19 cellular contexts compared by ENCODE assay signal in the genomic region with DNA sequence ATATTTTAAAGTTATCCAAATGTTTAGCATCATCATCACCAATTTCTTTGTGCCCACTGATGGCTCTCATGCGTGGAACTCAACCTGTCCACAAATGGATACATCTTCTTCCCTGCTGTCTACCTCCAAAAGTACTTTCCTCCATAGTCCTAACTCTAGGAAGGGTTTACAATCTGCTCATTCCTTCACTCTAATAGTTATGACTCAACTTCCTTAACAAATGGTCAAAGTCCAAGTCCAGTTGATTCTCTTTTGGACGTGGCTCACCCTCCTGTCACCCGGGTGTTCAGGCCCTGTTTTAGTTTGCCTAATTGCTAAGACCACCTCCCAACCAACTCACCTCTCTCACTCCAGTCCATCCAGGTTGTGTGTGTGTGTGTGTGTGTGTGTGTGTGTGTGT.
A peak's percentile ranks its signal among the peaks of the same experiment; 100 is the strongest.
DNase-seq lines count a peak whose midpoint lies in the region; FAIRE-seq and TF ChIP-seq lines count a peak whose summit lies in the region.
"Had no signal": no experiment of that assay in that cellular context is flagged by ENCODE, and none has a peak within 500 bp of the region (broad histone marks: within the 10 kb centered on the region; RNA-seq: fewer than 3 reads in every experiment).

No MANE protein-coding gene starts in this region.

- no peaks in the 10 kb centered on the region for H3K79me2 ChIP-seq in GM23248 (ENCODE audit: insufficient read depth)

- no peaks in the 10 kb centered on the region for H3K9me2 ChIP-seq in GM23248 (ENCODE audit: insufficient read depth)

- H3K9me3 ChIP-seq in GM23248 (ENCODE audit: low read depth) (no peaks in the 10 kb centered on the region), small intestine (ENCODE audit: control insufficient read depth, low read depth) (no peaks in the 10 kb centered on the region)
- H3K9me3 ChIP-seq: right atrium auricular region had no signal

- no peaks in the 10 kb centered on the region for H4K20me1 ChIP-seq in GM23248 (ENCODE audit: insufficient read depth)

- no peak for TF ChIP-seq CTCF in fibroblast of pulmonary artery (IDR thresholded peaks at IDR 0.05; ENCODE audit: low read length, missing control alignments)

- in situ Hi-C loops in GM23248 (cut with MboI): no loop called here

- DNase-seq in GM23248 (peak; percentile 44), SW480 (ENCODE audit: low spot score) (peak; percentile 31), fibroblast of pulmonary artery (ENCODE audit: low read depth) (peak; percentile 27), small intestine (peak; percentile 89), NCI-H748 (lab: John Stamatoyannopoulos, UW; ENCODE audit: unreplicated experiment) (no peak), islet precursor cell (no peak), NCI-H82 treated with DMSO at 0.1 percent for 48 hours (lab: John Stamatoyannopoulos, UW; ENCODE audit: unreplicated experiment) (no peak)
- DNase-seq: activated B cell treated with CpG ODN at 0.5 μM for 24 hours; activated naive CD8-positive, alpha-beta T cell treated with anti-CD3 and anti-CD28 coated beads, Interleukin-2, amount 10 ng/mL, durations not matched to agents 7 days and 5 days; caudate nucleus; COR-L47; effector CD4-positive, alpha-beta T cell; GOT3; hypothalamus; kidney glomerular epithelial cell; midbrain; stimulated activated CD4-positive, alpha-beta T cell treated with anti-CD3 and anti-CD28 coated beads, Interleukin-2, amount 100 ng/mL, for 24 hours; substantia nigra had no signal

- no peak overlapping the region for H3K4me2 ChIP-seq in GM23248 (ENCODE audit: unreplicated experiment)

- no peak for FAIRE-seq in small intestine (lab: Jason Lieb, UNC)

- H3K4me3 ChIP-seq in GM23248 (no peak overlapping the region), fibroblast of pulmonary artery (replicated peaks; ENCODE audit: low read depth, low read length) (no peak overlapping the region), small intestine (ENCODE audit: low read depth in 1 of 2, low read length in 2 of 2) (no peak overlapping the region)
- H3K4me3 ChIP-seq: right atrium auricular region had no signal

- H3K36me3 ChIP-seq in GM23248 (ENCODE audit: low read depth) (no peaks in the 10 kb centered on the region), small intestine (ENCODE audit: control insufficient read depth in 2 of 2, insufficient read depth in 2 of 2, low read length in 2 of 2) (peaks cover 0 to 4% of the 10 kb centered on the region in 2 donors)

- H3F3A ChIP-seq in GM23248 (ENCODE audit: insufficient read depth): no peaks in the 10 kb centered on the region

- 0 out of 2 replicates have a peak overlapping the region, but pooled peaks have one; percentile 40 for H2AFZ ChIP-seq in GM23248

- H3K27ac ChIP-seq in GM23248 (no peak overlapping the region), small intestine (ENCODE audit: low read depth in 1 of 2, low read length in 1 of 2) (no peak overlapping the region)
- H3K27ac ChIP-seq: right atrium auricular region had no signal

- no peaks in the 10 kb centered on the region for H3K4me1 ChIP-seq in GM23248 (ENCODE audit: insufficient read depth)
- peaks cover 2 to 4% of the 10 kb centered on the region in 2 donors for H3K4me1 ChIP-seq in small intestine (ENCODE audit: control insufficient read depth in 2 of 2, insufficient read depth in 1 of 2, low read depth in 1 of 2, low read length in 1 of 2)

- WGBS in GM23248 (ENCODE audit: low coverage in 1 of 2, low lambda C conversion rate in 2 of 2, missing lambda C conversion rate in 2 of 2), 2 experiments: 45 to 58% methylated on average over 3 of the region's 3 CpGs
- 41 to 69% (median 43%) methylated on average over 3 of the region's 3 CpGs for WGBS in small intestine, 3 donors

- H3K27me3 ChIP-seq in GM23248 (replicated peaks; ENCODE audit: insufficient read depth) (no peaks in the 10 kb centered on the region), small intestine (ENCODE audit: control insufficient read depth in 2 of 2, insufficient read depth in 2 of 2, low read length in 2 of 2) (no peaks in the 10 kb centered on the region)
- H3K27me3 ChIP-seq: right atrium auricular region had no signal

- H3K9ac ChIP-seq in GM23248: no peak overlapping the region

Comparison
In these comparisons a context has a peak if more than half of its experiments do, and no peak if none do; other contexts are left out.
1. DNase-seq: peak in GM23248 (single experiment), SW480 (single experiment), fibroblast of pulmonary artery (single experiment) and small intestine (single experiment); none in NCI-H748 (single experiment), islet precursor cell (single experiment) and NCI-H82 treated with DMSO at 0.1 percent for 48 hours (single experiment).